9 cellular contexts compared by ENCODE assay signal in genomic region chr7:47380325-47381131, GRCh38.
DNase-seq lines count a peak whose midpoint lies in the region; ATAC-seq, FAIRE-seq and TF ChIP-seq lines count a peak whose summit lies in the region.
"Had no signal": no experiment of that assay in that cellular context is flagged by ENCODE, and none has a peak within 500 bp of the region (broad histone marks: within the 10 kb centered on the region; RNA-seq: fewer than 3 reads in every experiment).

No MANE protein-coding gene starts in this region.

- TF ChIP-seq POLR2A in K562 (conservative IDR thresholded peaks at IDR 0.05): no peak

- TF ChIP-seq EP300 in K562 (IDR thresholded peaks at IDR 0.05; ENCODE audit: low read length): no peak

- 2% methylated on average over 14 of the region's 15 CpGs for WGBS in K562 (ENCODE audit: insufficient coverage, low coverage, missing lambda C conversion rate)

- H3K4me3 ChIP-seq in K562 (no peak overlapping the region), skeletal muscle satellite cell (ENCODE audit: low read length) (no peak overlapping the region)

- ATAC-seq in K562 (peak; percentile 34; the same call in 1 of the 3 replicates), HG02938 (IDR thresholded peaks at IDR 0.05; ENCODE audit: unreplicated experiment) (no peak), GM19452 (IDR thresholded peaks at IDR 0.05; ENCODE audit: unreplicated experiment) (no peak), HG03442 (IDR thresholded peaks at IDR 0.05; ENCODE audit: unreplicated experiment) (no peak)

- H2AFZ ChIP-seq in K562 (ENCODE audit: low read depth, low read length): no peak overlapping the region

- no peak for FAIRE-seq in K562 (lab: Jason Lieb, UNC)

- TF ChIP-seq RAD21 in K562 (CRISPR knock-in tag; conservative IDR thresholded peaks at IDR 0.05 in 1 of 2, IDR thresholded peaks at IDR 0.05 in 1 of 2): no peak

- H3K9me1 ChIP-seq in K562 (ENCODE audit: control insufficient read depth, insufficient read depth, low read length): no peaks in the 10 kb centered on the region

- intact Hi-C loops in K562 (cut with micrococcal nuclease): no loop called here

- H3K4me2 ChIP-seq in K562 (ENCODE audit: insufficient read depth, low read length) (no peak overlapping the region), skeletal muscle satellite cell (ENCODE audit: low read length) (peak overlapping the region; percentile 60)

- no peaks in the 10 kb centered on the region for H3K36me3 ChIP-seq in K562 (ENCODE audit: control insufficient read depth, insufficient read depth, low read length)
- peaks cover 67% of the 10 kb centered on the region for H3K36me3 ChIP-seq in skeletal muscle satellite cell (ENCODE audit: insufficient read depth, low read length)

- H3K9ac ChIP-seq in K562 (ENCODE audit: insufficient read depth in 1 of 2, low read depth in 2 of 2, low read length in 2 of 2) (no peak overlapping the region), skeletal muscle satellite cell (ENCODE audit: low read depth, low read length) (peak overlapping the region; percentile 46)

- no TSS peak for BruUV-seq in K562 (replicated peaks; lab: Mats Ljungman, UMichigan)

- H3K27me3 ChIP-seq in K562 (ENCODE audit: control insufficient read depth in 2 of 2, insufficient read depth in 2 of 2, low read length in 2 of 2) (peaks cover 24 to 69% of the 10 kb centered on the region in 2 experiments), skeletal muscle satellite cell (ENCODE audit: control insufficient read depth, insufficient read depth, low read length) (no peaks in the 10 kb centered on the region)

- POLR2A ChIA-PET in K562 (lab: Yijun Ruan, JAX): interaction anchor here (1.1 kb wide), 1 partner anchor 15 kb away, joined by 5 read pairs; no protein-coding TSS in a partner anchor

- CTCF ChIA-PET in K562 (lab: Yijun Ruan, JAX; ENCODE audit: low intra/inter-chr PET ratio): no interaction called here

- H3K4me1 ChIP-seq in K562 (replicated peaks in 1 of 2; ENCODE audit: control insufficient read depth in 2 of 2, insufficient read depth in 2 of 2, low read length in 2 of 2): peaks cover 0 to 4% of the 10 kb centered on the region in 2 experiments; a peak in 3 of 5 replicates
- peaks cover 26% of the 10 kb centered on the region for H3K4me1 ChIP-seq in skeletal muscle satellite cell (ENCODE audit: control insufficient read depth, insufficient read depth, low read length)

- H3K9me3 ChIP-seq in K562 (replicated peaks; ENCODE audit: control insufficient read depth, insufficient read depth, low read depth, low read length) (no peaks in the 10 kb centered on the region), skeletal muscle satellite cell (replicated peaks; ENCODE audit: low read length) (no peaks in the 10 kb centered on the region)

- H3K79me2 ChIP-seq in K562 (ENCODE audit: control insufficient read depth, insufficient read depth, low read length): no peaks in the 10 kb centered on the region

- TF ChIP-seq CTCF in K562 (IDR thresholded peaks at IDR 0.05 in 2 of 3, conservative IDR thresholded peaks at IDR 0.05 in 1 of 3; ENCODE audit: insufficient read depth in 2 of 3, low read depth in 1 of 3, low read length in 3 of 3): no peak

- in situ Hi-C loops in K562 (cut with MboI): no loop called here

- H3K27ac ChIP-seq in K562 (ENCODE audit: extremely low read depth, low read depth, low read length): no peak overlapping the region

- 0 out of 2 replicates have a peak, but pooled peaks cover 3% of the 10 kb centered on the region for H4K20me1 ChIP-seq in K562 (replicated peaks; ENCODE audit: control insufficient read depth, insufficient read depth, low read length)

- peak; percentile 36 for DNase-seq in LHCN-M2 (ENCODE audit: low read depth)
- peak in 1 of 4 experiments; percentile 13 for DNase-seq in K562 (ENCODE audit: extremely low read depth in 1 of 4, low spot score in 3 of 4)
- DNase-seq in iPS-NIHi11 (ENCODE audit: low spot score): peak; percentile 57
- no peak for DNase-seq in NCI-H2081 treated with DMSO at 0.1 percent for 48 hours (lab: John Stamatoyannopoulos, UW)
- DNase-seq: activated naive CD8-positive, alpha-beta T cell treated with anti-CD3 and anti-CD28 coated beads, Interleukin-2, amount 10 ng/mL, durations not matched to agents 7 days and 5 days had no signal

TF ChIP-seq in K562, 482 proteins besides CTCF, POLR2A, EP300 and RAD21:
- TF ChIP-seq FOXK2 (conservative IDR thresholded peaks at IDR 0.05 in 1 of 2, IDR thresholded peaks at IDR 0.05 in 1 of 2; ENCODE audit: low read depth in 2 of 2) (no peak), ZKSCAN8 (CRISPR knock-in tag; IDR thresholded peaks at IDR 0.05) (peak; percentile 40), ZNF175 (CRISPR knock-in tag; IDR thresholded peaks at IDR 0.05; ENCODE audit: low read depth) (no peak), EGR1 (conservative IDR thresholded peaks at IDR 0.05) (peak; percentile 41; the same call in 1 of the 2 replicates), ZNF41 (CRISPR knock-in tag; conservative IDR thresholded peaks at IDR 0.05) (no peak), RERE (CRISPR knock-in tag; IDR thresholded peaks at IDR 0.05; ENCODE audit: borderline replicate concordance) (no peak), NCOA6 (IDR thresholded peaks at IDR 0.05) (no peak), ZBTB26 (CRISPR knock-in tag; IDR thresholded peaks at IDR 0.05) (no peak), ZNF583 (CRISPR knock-in tag; IDR thresholded peaks at IDR 0.05) (no peak), ZNF512 (tag; IDR thresholded peaks at IDR 0.05) (no peak), HMGN3 (IDR thresholded peaks at IDR 0.05; ENCODE audit: borderline replicate concordance, extremely low read depth, insufficient read length, low read depth, low read length) (no peak), ESRRB (CRISPR knock-in tag; IDR thresholded peaks at IDR 0.05; ENCODE audit: borderline replicate concordance) (no peak), HIVEP1 (CRISPR knock-in tag; IDR thresholded peaks at IDR 0.05) (no peak), IRF2 (CRISPR knock-in tag; IDR thresholded peaks at IDR 0.05) (no peak)
